1 cellular context compared by ENCODE assay signal in genomic region chr14:66361013-66361412, GRCh38.
TF ChIP-seq lines count a peak whose summit lies in the region.

No MANE protein-coding gene starts in this region.

TF ChIP-seq in HepG2, 621 proteins besides CTCF, POLR2A, EP300 and RAD21 (continued from another document):
- no peak for TF ChIP-seq MTERF4 (CRISPR knock-in tag; IDR thresholded peaks at IDR 0.05)
- TF ChIP-seq KLF6 (CRISPR knock-in tag; IDR thresholded peaks at IDR 0.05) = no peak
- TF ChIP-seq RBM22 (optimal IDR thresholded peaks at IDR 0.05; ENCODE audit: low read length) = no peak
- TF ChIP-seq SNAPC2 (CRISPR knock-in tag; IDR thresholded peaks at IDR 0.05) = no peak
- no peak for TF ChIP-seq ARID2 (CRISPR knock-in tag; IDR thresholded peaks at IDR 0.05; ENCODE audit: borderline replicate concordance)
